ENCODE assay signal across 11 cellular contexts in the genomic region with DNA sequence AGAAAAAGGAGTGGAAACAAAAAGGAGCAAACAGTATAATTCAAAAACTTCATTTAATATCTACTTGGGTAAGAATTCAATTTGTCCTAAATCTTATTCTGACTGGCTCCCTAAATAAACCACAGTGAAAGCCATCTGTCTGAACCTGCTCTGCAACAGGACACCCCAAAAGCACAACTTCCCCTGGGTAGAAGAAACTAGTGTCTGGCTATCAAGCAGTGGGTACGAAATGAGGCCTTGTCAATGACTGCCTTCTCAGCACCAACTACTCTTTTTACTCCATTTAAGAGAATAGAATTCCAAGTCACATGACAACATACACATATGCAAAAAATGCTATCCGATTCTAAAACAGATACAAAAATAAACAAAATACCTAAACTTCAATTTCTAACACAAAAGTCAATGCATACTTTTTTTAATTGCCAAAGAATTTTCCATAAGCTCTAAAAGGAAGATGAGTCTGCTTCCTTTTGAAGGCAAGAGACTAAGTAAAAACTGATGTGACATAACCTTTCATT.
DNase-seq lines count a peak whose midpoint lies in the region; ATAC-seq and TF ChIP-seq lines count a peak whose summit lies in the region.
"Had no signal": no experiment of that assay in that cellular context is flagged by ENCODE, and none has a peak within 500 bp of the region (broad histone marks: within the 10 kb centered on the region; RNA-seq: fewer than 3 reads in every experiment).

No MANE protein-coding gene starts in this region.

- no peaks in the 10 kb centered on the region for H3K9me3 Mint-ChIP-seq in stimulated activated naive CD8-positive, alpha-beta T cell treated with anti-CD3 and anti-CD28 coated beads, Interleukin-15, amount 100 ng/mL, for 72 hours
- H3K9me3 Mint-ChIP-seq: activated naive CD4-positive, alpha-beta T cell treated with anti-CD3 and anti-CD28 coated beads, Interleukin-2, amount 50 U/mL, for 24 hours; T-helper 1 cell treated with Interleukin-12 subunit alpha and Interleukin-12 subunit beta and Interleukin-4 antibody, amounts not matched to agents 30 μg/mL and 1 μg/mL, for 36 hours had no signal

- peak overlapping the region; percentile 64 for H3K4me3 ChIP-seq in fibroblast of villous mesenchyme (ENCODE audit: low read depth, low read length)
- H3K4me3 ChIP-seq in skin epidermis = peak overlapping the region in 5 of 7 experiments; percentile 30 to 53 (median 39)

- H3K4me1 Mint-ChIP-seq in stimulated activated naive CD8-positive, alpha-beta T cell treated with anti-CD3 and anti-CD28 coated beads, Interleukin-15, amount 100 ng/mL, for 72 hours = peaks cover 26% of the 10 kb centered on the region

- no peaks in the 10 kb centered on the region for H3K27me3 Mint-ChIP-seq in stimulated activated naive CD8-positive, alpha-beta T cell treated with anti-CD3 and anti-CD28 coated beads, Interleukin-15, amount 100 ng/mL, for 72 hours
- H3K27me3 Mint-ChIP-seq: activated naive CD4-positive, alpha-beta T cell treated with anti-CD3 and anti-CD28 coated beads, Interleukin-2, amount 50 U/mL, for 24 hours had no signal

- CTCF ChIA-PET in RWPE1 (lab: Yijun Ruan, JAX) = interaction anchor here (0.5 to 0.7 kb wide), 2 partner anchors 159 to 320 kb away, joined by 3 read pairs; no protein-coding TSS in a partner anchor

- in situ Hi-C loops in G401 (cut with HindIII; ENCODE audit: low sequenced_read_pairs) = no loop called here

- POLR2A ChIA-PET in RWPE1 (lab: Yijun Ruan, JAX; ENCODE audit: low non-redundant PET) = no interaction called here

- peak overlapping the region; percentile 88 for H3K27ac ChIP-seq in RWPE1
- peak overlapping the region in 19 of 21 experiments; percentile 37 to 96 (median 86) for H3K27ac ChIP-seq in skin epidermis

- no peak overlapping the region for H3K27ac Mint-ChIP-seq in stimulated activated naive CD8-positive, alpha-beta T cell treated with anti-CD3 and anti-CD28 coated beads, Interleukin-15, amount 100 ng/mL, for 72 hours
- H3K27ac Mint-ChIP-seq: activated naive CD4-positive, alpha-beta T cell treated with anti-CD3 and anti-CD28 coated beads, Interleukin-2, amount 50 U/mL, for 24 hours had no signal

- TF ChIP-seq CTCF in RWPE1 (conservative IDR thresholded peaks at IDR 0.05; ENCODE audit: low read depth) = no peak
- no peak for TF ChIP-seq CTCF in fibroblast of villous mesenchyme (IDR thresholded peaks at IDR 0.05; ENCODE audit: insufficient read depth, low read depth, low read length)

- peak; percentile 41 for DNase-seq in G401 (ENCODE audit: low spot score)
- DNase-seq in RWPE1 (ENCODE audit: low spot score) = no peak
- no peak for DNase-seq in fibroblast of villous mesenchyme (ENCODE audit: low read depth)
- DNase-seq in COLO668 (lab: John Stamatoyannopoulos, UW; ENCODE audit: unreplicated experiment) = no peak
- no peak for DNase-seq in stimulated activated naive CD8-positive, alpha-beta T cell treated with anti-CD3 and anti-CD28 coated beads, Interleukin-15, amount 100 ng/mL, for 72 hours
- DNase-seq in DMS 273 treated with DMSO at 0.1 percent for 48 hours (lab: John Stamatoyannopoulos, UW) = no peak
- DNase-seq: NCI-H1105 treated with DMSO at 0.1 percent for 48 hours had no signal

- H3K4me3 Mint-ChIP-seq in stimulated activated naive CD8-positive, alpha-beta T cell treated with anti-CD3 and anti-CD28 coated beads, Interleukin-15, amount 100 ng/mL, for 72 hours = no peak overlapping the region
- H3K4me3 Mint-ChIP-seq: activated naive CD4-positive, alpha-beta T cell treated with anti-CD3 and anti-CD28 coated beads, Interleukin-2, amount 50 U/mL, for 24 hours; T-helper 1 cell treated with Interleukin-12 subunit alpha and Interleukin-12 subunit beta and Interleukin-4 antibody, amounts not matched to agents 30 μg/mL and 1 μg/mL, for 36 hours had no signal

- no peak for ATAC-seq in stimulated activated naive CD8-positive, alpha-beta T cell treated with anti-CD3 and anti-CD28 coated beads, Interleukin-15, amount 100 ng/mL, for 72 hours
- ATAC-seq in GM19023 (IDR thresholded peaks at IDR 0.05; ENCODE audit: unreplicated experiment) = no peak
